ENCODE assay signal across 7 cellular contexts in the genomic region with DNA sequence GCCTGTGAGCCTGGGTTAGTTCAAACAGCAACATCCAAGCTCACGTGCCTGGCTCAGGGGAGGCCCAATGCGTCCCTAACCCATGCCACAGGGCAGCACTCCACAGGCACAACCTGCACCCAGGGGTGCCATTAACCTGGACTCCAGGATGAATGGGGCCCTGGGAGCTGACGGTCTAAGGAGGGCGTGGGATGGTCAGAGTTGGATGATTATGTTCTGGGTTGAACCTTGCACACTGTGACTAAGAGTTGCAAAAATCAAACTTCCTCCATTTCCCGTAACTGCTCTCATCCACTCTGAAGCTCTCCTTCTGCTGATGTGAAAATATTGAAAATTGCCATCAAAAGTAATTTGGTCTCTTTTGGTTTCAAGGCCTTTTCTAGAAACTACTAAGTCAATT. TPM values are rescaled to one million over a fixed set of nuclear protein-coding genes. Genes with fewer than 3 reads are reported as not detected.
DNase-seq lines count a peak whose midpoint lies in the region; ATAC-seq, FAIRE-seq and TF ChIP-seq lines count a peak whose summit lies in the region.
"Not testable (repeated sequence)": the region's sequence is repeated elsewhere in the genome, so short reads cannot be mapped to it uniquely, and the experiment has no call there.
"Had no signal": no experiment of that assay in that cellular context is flagged by ENCODE, and none has a peak within 500 bp of the region (broad histone marks: within the 10 kb centered on the region; RNA-seq: fewer than 3 reads in every experiment).

No MANE protein-coding gene starts in this region.

- in situ Hi-C loops in GM12878 (cut with MboI), result loop anchor here (10.0 kb wide), 1 partner anchor 284 kb away; no protein-coding TSS in a partner anchor

- SMC1A ChIA-PET in GM12878 (lab: Charles Lee; ENCODE audit: uncharacterized antibody, unreplicated experiment), result not testable (repeated sequence)

- H4K20me1 ChIP-seq in GM12878 (ENCODE audit: control insufficient read depth, insufficient read depth), result not testable (repeated sequence)

- not testable (repeated sequence) for H3K9ac ChIP-seq in GM12878 (ENCODE audit: control insufficient read depth, insufficient read depth, low read length)

- H3K27me3 ChIP-seq in GM12878 (replicated peaks in 1 of 2; ENCODE audit: control insufficient read depth in 2 of 2, insufficient read depth in 2 of 2, low read length in 1 of 2); left lung; lower lobe of right lung (ENCODE audit: low read depth); upper lobe of right lung: not testable (repeated sequence)

- TF ChIP-seq CTCF in GM12878 (IDR thresholded peaks at IDR 0.05 in 2 of 3, conservative IDR thresholded peaks at IDR 0.05 in 1 of 3; ENCODE audit: control insufficient read depth in 2 of 3, extremely low read depth in 1 of 3, insufficient read depth in 1 of 3, low read depth in 3 of 3, low read length in 3 of 3); left lung (IDR thresholded peaks at IDR 0.05); lower lobe of right lung (IDR thresholded peaks at IDR 0.05); mucosa of descending colon (IDR thresholded peaks at IDR 0.05); upper lobe of right lung (IDR thresholded peaks at IDR 0.05): not testable (repeated sequence)

- H3K4me2 ChIP-seq in GM12878 (ENCODE audit: control insufficient read depth, insufficient read depth), result not testable (repeated sequence)

- not testable (repeated sequence) for H3K9me3 ChIP-seq in GM12878 (replicated peaks; ENCODE audit: control insufficient read depth, insufficient read depth, low read length); left lung; lower lobe of right lung; mucosa of descending colon; upper lobe of right lung

- RAD21 ChIA-PET in GM12878 (lab: Charles Lee; ENCODE audit: unreplicated experiment), result not testable (repeated sequence)

- H3K79me2 ChIP-seq in GM12878 (ENCODE audit: control insufficient read depth, insufficient read depth, low read length), result peaks cover 30% of the 10 kb centered on the region

- not testable (repeated sequence) for H3K4me1 ChIP-seq in GM12878 (ENCODE audit: control insufficient read depth, insufficient read depth, low read length); upper lobe of right lung
- peaks cover 4 to 15% of the 10 kb centered on the region in 2 donors for H3K4me1 ChIP-seq in left lung
- H3K4me1 ChIP-seq in lower lobe of right lung, result peaks cover 26% of the 10 kb centered on the region
- H3K4me1 ChIP-seq in mucosa of descending colon (ENCODE audit: low read depth), result peaks cover 25% of the 10 kb centered on the region

- not testable (repeated sequence) for BruUV-seq in GM12878 (replicated peaks; lab: Mats Ljungman, UMichigan)

- H3K4me3 ChIP-seq in GM12878, left lung, lower lobe of right lung, mucosa of descending colon, upper lobe of right lung: not testable (repeated sequence)

- ATAC-seq in GM12878, result not testable (repeated sequence)
- ATAC-seq in left lung (peak; percentile 14), lower lobe of right lung (peak; percentile 50 to 52), mucosa of descending colon (peak; percentile 61), upper lobe of right lung (peak; percentile 64)

- intact Hi-C loops in GM12878 (cut with micrococcal nuclease; ENCODE audit: unreplicated experiment); left lung (cut with DNase I); lower lobe of right lung (cut with DNase I); mucosa of descending colon (cut with DNase I, micrococcal nuclease); upper lobe of right lung (cut with DNase I): not testable (repeated sequence)

- not testable (repeated sequence) for H2AFZ ChIP-seq in GM12878 (ENCODE audit: control insufficient read depth, low read depth, low read length)

- not testable (repeated sequence) for H3K36me3 ChIP-seq in GM12878 (ENCODE audit: control insufficient read depth in 2 of 2, insufficient read depth in 2 of 2, low read length in 1 of 2); mucosa of descending colon (ENCODE audit: low read depth)
- H3K36me3 ChIP-seq in left lung, result peaks cover 0 to 34% of the 10 kb centered on the region in 2 donors
- peaks cover 37% of the 10 kb centered on the region for H3K36me3 ChIP-seq in lower lobe of right lung
- peaks cover 12% of the 10 kb centered on the region for H3K36me3 ChIP-seq in upper lobe of right lung

- H3K27ac ChIP-seq in GM12878 (ENCODE audit: control insufficient read depth, insufficient read depth); left lung; lower lobe of right lung; upper lobe of right lung: not testable (repeated sequence)

- FAIRE-seq in GM12892 (lab: Jason Lieb, UNC) (peak; percentile 36), GM12878 (lab: Jason Lieb, UNC) (peak; percentile 65)

- CTCF ChIA-PET in GM12878 (lab: Yijun Ruan, JAX), result interaction anchor here (0.9 kb wide), 1 partner anchor 12 kb away, joined by 3 read pairs; no protein-coding TSS in a partner anchor

- POLR2A ChIA-PET in GM12878 (lab: Charles Lee), result not testable (repeated sequence)

- not testable (repeated sequence) for DNase-seq in GM12892 (ENCODE audit: insufficient read length); GM12878 (ENCODE audit: low read depth, low spot score); left lung; lower lobe of right lung; mucosa of descending colon; upper lobe of right lung

- not testable (repeated sequence) for TF ChIP-seq RAD21 in GM12878 (IDR thresholded peaks at IDR 0.05; ENCODE audit: insufficient read depth, low read depth, low read length)

- 93% methylated on average over 1 of the region's 5 CpGs for WGBS in GM12878 (ENCODE audit: insufficient coverage, insufficient replicate concordance, low lambda C conversion rate, missing lambda C conversion rate)

- TF ChIP-seq POLR2A in GM12892 (IDR thresholded peaks at IDR 0.05; ENCODE audit: low read depth, low read length); GM12878 (IDR thresholded peaks at IDR 0.05; ENCODE audit: low read depth, low read length): not testable (repeated sequence)

- TF ChIP-seq EP300 in GM12878 (IDR thresholded peaks at IDR 0.05; ENCODE audit: borderline replicate concordance in 1 of 2, control insufficient read depth in 1 of 2, low read depth in 2 of 2, low read length in 2 of 2), result not testable (repeated sequence)

RNA-seq across cellular contexts. Expression of gene LGALS9, which starts 7.4 kb away (rescaled TPM):
- polyA plus RNA-seq in GM12892 (2012; ENCODE audit: missing spikeins), result 125 TPM
- total RNA-seq in GM12878 (2013; cell fraction: nucleolus; rRNA removed), result 94.1 and 105 TPM in 2 replicates
- total RNA-seq in GM12878 (2014; rRNA removed), result 169 and 177 TPM in 2 replicates
- 115 and 119 TPM in 2 replicates for total RNA-seq in GM12878 (2014; rRNA removed; fragmentation: Illumina TruSeq; extraction: Trizol)
- 246 and 254 TPM in 2 replicates for total RNA-seq in GM12878 (2021)
- polyA plus RNA-seq in GM12878 (2011; ENCODE audit: low read depth), result 228 TPM
- 88.7 and 223 TPM in 2 replicates for polyA plus RNA-seq in GM12878 (2011; rRNA removed)
- 295 and 353 TPM in 2 replicates for polyA plus RNA-seq in GM12878 (2011; cell fraction: cytosol; rRNA removed)
- polyA plus RNA-seq in GM12878 (2011; cell fraction: nucleus; rRNA removed), result 331 and 338 TPM in 2 replicates
- 364 and 368 TPM in 2 replicates for polyA plus RNA-seq in GM12878 (2012)
- 180 and 294 TPM in 2 replicates for polyA plus RNA-seq in GM12878 (2014; fragmentation: Illumina TruSeq; extraction: Trizol)
- polyA plus RNA-seq in GM12878 (2014; fragmentation: Nextera tagmentation; extraction: Ambion mirVana), result 10 to 100 TPM; 22.5 to 30.2 TPM
- 245 and 252 TPM in 2 replicates for polyA plus RNA-seq in GM12878 (2014; rRNA removed)
- 100 to 1,000 TPM; 133 to 142 TPM for polyA plus RNA-seq in GM12878 (2016; fragmentation: Nextera tagmentation; extraction: Ambion mirVana)
- polyA minus RNA-seq in GM12878 (2011; rRNA and poly(A)+ RNA removed), result 283 and 449 TPM in 2 replicates
- polyA minus RNA-seq in GM12878 (2011; cell fraction: cytosol; rRNA and poly(A)+ RNA removed), result 110 and 112 TPM in 2 replicates
- polyA minus RNA-seq in GM12878 (2011; cell fraction: nucleus; rRNA and poly(A)+ RNA removed), result 106 and 139 TPM in 2 replicates
- 100 to 1,000 TPM in 1 of 2 donors, 10 to 100 TPM in 1; 83.3 to 149 TPM for total RNA-seq in left lung
- total RNA-seq in lower lobe of right lung, result 349 TPM
- 100 to 1,000 TPM; 217 to 573 (median 482) TPM for total RNA-seq in mucosa of descending colon
- total RNA-seq in upper lobe of right lung, result 185 TPM
- total RNA-seq: G401 had no signal
